ENCODE assay signal across 12 cellular contexts in genomic region chr20:1388253-1388652, GRCh38. TPM values are rescaled to one million over a fixed set of nuclear protein-coding genes. Genes with fewer than 3 reads are reported as not detected.
DNase-seq lines count a peak whose midpoint lies in the region; ATAC-seq and TF ChIP-seq lines count a peak whose summit lies in the region.
"Had no signal": no experiment of that assay in that cellular context is flagged by ENCODE, and none has a peak within 500 bp of the region (broad histone marks: within the 10 kb centered on the region; RNA-seq: fewer than 3 reads in every experiment).

No MANE protein-coding gene starts in this region.

- H3K4me1 Mint-ChIP-seq in activated T-helper 2 cell treated with anti-CD3 and anti-CD28 coated beads, Interferon-gamma antibody, Interleukin-2, Interleukin-4, amounts not matched to agents 10 μg/mL and 5 μg/mL and 100 μg/mL, durations not matched to agents 14 hours and 24 hours and 36 hours (ENCODE audit: low read depth), result peaks cover 70% of the 10 kb centered on the region
- H3K4me1 Mint-ChIP-seq in naive thymus-derived CD4-positive, alpha-beta T cell, result peaks cover 67 to 92% (median 87%) of the 10 kb centered on the region in 7 donors

- peaks cover 6% of the 10 kb centered on the region for H3K36me3 ChIP-seq in left ventricle myocardium inferior
- peaks cover 0 to 9% (median 4%) of the 10 kb centered on the region in 3 experiments for H3K36me3 ChIP-seq in naive thymus-derived CD4-positive, alpha-beta T cell (ENCODE audit: control insufficient read depth in 2 of 3, insufficient read depth in 3 of 3, low read length in 3 of 3)
- H3K36me3 ChIP-seq: BE2C had no signal

- peaks cover 98% of the 10 kb centered on the region for H3K4me1 ChIP-seq in left ventricle myocardium inferior
- peaks cover 37 to 60% of the 10 kb centered on the region in 2 donors for H3K4me1 ChIP-seq in naive thymus-derived CD4-positive, alpha-beta T cell (ENCODE audit: control insufficient read depth in 2 of 2, insufficient read depth in 2 of 2, low read length in 2 of 2)
- H3K4me1 ChIP-seq: BE2C had no signal

- H3K4me3 ChIP-seq in left ventricle myocardium inferior, result peak overlapping the region; percentile 96
- H3K4me3 ChIP-seq in naive thymus-derived CD4-positive, alpha-beta T cell (ENCODE audit: low read length), result peak overlapping the region; percentile 10

- intact Hi-C loops in left ventricle myocardium inferior (cut with micrococcal nuclease) (no loop called here), left ventricle myocardium superior (cut with micrococcal nuclease) (no loop called here)
- intact Hi-C loops in activated T-helper 2 cell treated with anti-CD3 and anti-CD28 coated beads, Interferon-gamma antibody, Interleukin-2, Interleukin-4, amounts not matched to agents 10 μg/mL and 5 μg/mL and 100 μg/mL, durations not matched to agents 14 hours and 24 hours and 36 hours (cut with micrococcal nuclease), result loop anchor here (5.0 kb wide), 1 partner anchor 41 kb away; no protein-coding TSS in a partner anchor
- intact Hi-C loops in naive thymus-derived CD4-positive, alpha-beta T cell (cut with micrococcal nuclease), result loop anchor here in 1 of 2 donors (2.0 kb wide), 1 partner anchor 29 kb away; no protein-coding TSS in a partner anchor

- no peaks in the 10 kb centered on the region for H3K9me3 Mint-ChIP-seq in activated T-helper 2 cell treated with anti-CD3 and anti-CD28 coated beads, Interferon-gamma antibody, Interleukin-2, Interleukin-4, amounts not matched to agents 10 μg/mL and 5 μg/mL and 100 μg/mL, durations not matched to agents 14 hours and 24 hours and 36 hours
- no peaks in the 10 kb centered on the region for H3K9me3 Mint-ChIP-seq in naive thymus-derived CD4-positive, alpha-beta T cell

- DNase-seq in left ventricle myocardium inferior (no peak), left ventricle myocardium superior (no peak), ureter (ENCODE audit: low spot score) (peak; percentile 5), NCI-H345 treated with DMSO at 0.1 percent for 48 hours (lab: John Stamatoyannopoulos, UW; ENCODE audit: unreplicated experiment) (no peak), COR-L47 (lab: John Stamatoyannopoulos, UW) (no peak)
- DNase-seq in activated T-helper 2 cell treated with anti-CD3 and anti-CD28 coated beads, Interferon-gamma antibody, Interleukin-2, Interleukin-4, amounts not matched to agents 10 μg/mL and 5 μg/mL and 100 μg/mL, durations not matched to agents 14 hours and 24 hours and 36 hours (ENCODE audit: low spot score), result no peak
- peak in 1 of 9 donors; percentile 28 for DNase-seq in naive thymus-derived CD4-positive, alpha-beta T cell
- DNase-seq: amniotic stem cell, BE2C, SHP77 had no signal

- H3K27me3 Mint-ChIP-seq in activated T-helper 2 cell treated with anti-CD3 and anti-CD28 coated beads, Interferon-gamma antibody, Interleukin-2, Interleukin-4, amounts not matched to agents 10 μg/mL and 5 μg/mL and 100 μg/mL, durations not matched to agents 14 hours and 24 hours and 36 hours (ENCODE audit: low read depth), result no peaks in the 10 kb centered on the region
- H3K27me3 Mint-ChIP-seq in naive thymus-derived CD4-positive, alpha-beta T cell, result no peaks in the 10 kb centered on the region

- no peaks in the 10 kb centered on the region for H3K27me3 ChIP-seq in left ventricle myocardium inferior (ENCODE audit: low read depth)
- H3K27me3 ChIP-seq in naive thymus-derived CD4-positive, alpha-beta T cell (ENCODE audit: control insufficient read depth in 2 of 2, insufficient read depth in 2 of 2, low read length in 2 of 2), result no peaks in the 10 kb centered on the region
- H3K27me3 ChIP-seq: BE2C had no signal

- peak overlapping the region; percentile 74 for H3K4me3 Mint-ChIP-seq in activated T-helper 2 cell treated with anti-CD3 and anti-CD28 coated beads, Interferon-gamma antibody, Interleukin-2, Interleukin-4, amounts not matched to agents 10 μg/mL and 5 μg/mL and 100 μg/mL, durations not matched to agents 14 hours and 24 hours and 36 hours (ENCODE audit: low read depth)
- peak overlapping the region; percentile 78 to 92 (median 80) for H3K4me3 Mint-ChIP-seq in naive thymus-derived CD4-positive, alpha-beta T cell

- H3K36me3 Mint-ChIP-seq in activated T-helper 2 cell treated with anti-CD3 and anti-CD28 coated beads, Interferon-gamma antibody, Interleukin-2, Interleukin-4, amounts not matched to agents 10 μg/mL and 5 μg/mL and 100 μg/mL, durations not matched to agents 14 hours and 24 hours and 36 hours (ENCODE audit: low read depth), result peaks cover 70% of the 10 kb centered on the region
- peaks cover under 1 to 21% (median 6%) of the 10 kb centered on the region in 5 donors for H3K36me3 Mint-ChIP-seq in naive thymus-derived CD4-positive, alpha-beta T cell

- no peak for ATAC-seq in left ventricle myocardium superior
- ATAC-seq in naive thymus-derived CD4-positive, alpha-beta T cell, result no peak
- ATAC-seq in GM19395 (IDR thresholded peaks at IDR 0.05; ENCODE audit: unreplicated experiment), result no peak
- ATAC-seq: activated CD4-positive, CD25-positive, alpha-beta regulatory T cell treated with anti-CD3 and anti-CD28 coated beads, Interleukin-2, amount 50 U/mL, for 24 hours had no signal

- peak overlapping the region; percentile 93 for H3K27ac ChIP-seq in left ventricle myocardium inferior (replicated peaks)
- peak overlapping the region; percentile 67 for H3K27ac ChIP-seq in naive thymus-derived CD4-positive, alpha-beta T cell (ENCODE audit: low read depth, low read length)

- peak overlapping the region; percentile 75 for H3K27ac Mint-ChIP-seq in activated T-helper 2 cell treated with anti-CD3 and anti-CD28 coated beads, Interferon-gamma antibody, Interleukin-2, Interleukin-4, amounts not matched to agents 10 μg/mL and 5 μg/mL and 100 μg/mL, durations not matched to agents 14 hours and 24 hours and 36 hours
- peak overlapping the region; percentile 85 to 96 (median 93) for H3K27ac Mint-ChIP-seq in naive thymus-derived CD4-positive, alpha-beta T cell

- H3K9me3 ChIP-seq in left ventricle myocardium inferior (replicated peaks), result no peaks in the 10 kb centered on the region
- no peaks in the 10 kb centered on the region for H3K9me3 ChIP-seq in naive thymus-derived CD4-positive, alpha-beta T cell (ENCODE audit: control insufficient read depth in 2 of 3, low read length in 3 of 3)
- H3K9me3 ChIP-seq: BE2C had no signal

- no peak for TF ChIP-seq CTCF in left ventricle myocardium inferior (IDR thresholded peaks at IDR 0.05; ENCODE audit: borderline replicate concordance)

- CTCF ChIA-PET in naive thymus-derived CD4-positive, alpha-beta T cell (lab: Charles Lee), result interaction anchor here (0.7 to 1.2 kb wide), 2 partner anchors 11 to 126 kb away, joined by 3 read pairs; no protein-coding TSS in a partner anchor

- POLR2A ChIA-PET in naive thymus-derived CD4-positive, alpha-beta T cell (lab: Charles Lee), result interaction anchor here (1.0 to 1.4 kb wide), 2 partner anchors 13 to 63 kb away, joined by 3 to 4 read pairs; no protein-coding TSS in a partner anchor

RNA-seq across cellular contexts. Expression of gene FKBP1A, which starts 4.6 kb away (rescaled TPM):
- total RNA-seq in left ventricle myocardium inferior (124 TPM), left ventricle myocardium superior (135 TPM), ureter (260 TPM)
- 320 and 330 TPM in 2 replicates for total RNA-seq in activated T-helper 2 cell treated with anti-CD3 and anti-CD28 coated beads, Interferon-gamma antibody, Interleukin-2, Interleukin-4, amounts not matched to agents 10 μg/mL and 5 μg/mL and 100 μg/mL, durations not matched to agents 14 hours and 24 hours and 36 hours
- 100 to 1,000 TPM in 2 of 5 experiments, 10 to 100 TPM in 3; 74.5 to 253 (median 93.1) TPM for total RNA-seq in naive thymus-derived CD4-positive, alpha-beta T cell
- polyA plus RNA-seq in naive thymus-derived CD4-positive, alpha-beta T cell, result 10 to 100 TPM; 46.5 to 46.7 TPM

RNA-seq across cellular contexts. Expression of gene SDCBP2, which starts 59.3 kb away (rescaled TPM):
- total RNA-seq in left ventricle myocardium inferior, result 2.2 TPM
- 1.5 TPM for total RNA-seq in left ventricle myocardium superior
- 3.2 and 4.1 TPM in 2 replicates for total RNA-seq in activated T-helper 2 cell treated with anti-CD3 and anti-CD28 coated beads, Interferon-gamma antibody, Interleukin-2, Interleukin-4, amounts not matched to agents 10 μg/mL and 5 μg/mL and 100 μg/mL, durations not matched to agents 14 hours and 24 hours and 36 hours
- 1 to 10 TPM; 1.0 to 3.6 (median 1.4) TPM for total RNA-seq in naive thymus-derived CD4-positive, alpha-beta T cell
- 1 to 10 TPM; 1.3 to 1.9 TPM for polyA plus RNA-seq in naive thymus-derived CD4-positive, alpha-beta T cell
- 15.2 TPM for total RNA-seq in ureter
